In genomic region chr2:106189325-106189724, GRCh38 we compare ENCODE assay signal across 12 cellular contexts. TPM values are rescaled to one million over a fixed set of nuclear protein-coding genes. Genes with fewer than 3 reads are reported as not detected.
DNase-seq lines count a peak whose midpoint lies in the region; TF ChIP-seq lines count a peak whose summit lies in the region.
"Had no signal": no experiment of that assay in that cellular context is flagged by ENCODE, and none has a peak within 500 bp of the region (broad histone marks: within the 10 kb centered on the region; RNA-seq: fewer than 3 reads in every experiment).

No MANE protein-coding gene starts in this region.

- peaks cover 69% of the 10 kb centered on the region for H3K79me2 ChIP-seq in MM.1S (ENCODE audit: low read length)

- peak overlapping the region; percentile 5 for H3K27ac ChIP-seq in temporal lobe (ENCODE audit: low read depth, low read length)
- H3K27ac ChIP-seq in neuronal stem cell (replicated peaks; ENCODE audit: low read length): no peak overlapping the region
- H3K27ac ChIP-seq in MM.1S (ENCODE audit: low read length): no peak overlapping the region
- H3K27ac ChIP-seq: RWPE1 had no signal

- no peak overlapping the region for H3K23ac ChIP-seq in neuronal stem cell (ENCODE audit: low read depth, low read length, poor library complexity)

- H3K4me1 ChIP-seq in neuronal stem cell (ENCODE audit: control insufficient read depth in 2 of 2, insufficient read depth in 1 of 2, low read depth in 1 of 2, low read length in 2 of 2) (peaks cover 4 to 12% of the 10 kb centered on the region in 2 donors), MM.1S (ENCODE audit: low read length) (peaks cover 5% of the 10 kb centered on the region)

- H2AFZ ChIP-seq in neuronal stem cell (ENCODE audit: low read length) (no peak overlapping the region), MM.1S (ENCODE audit: low read length) (no peak overlapping the region)

- H3K27ac Mint-ChIP-seq in activated naive CD8-positive, alpha-beta T cell: peak overlapping the region; percentile 83
- no peak overlapping the region for H3K27ac Mint-ChIP-seq in activated naive CD8-positive, alpha-beta T cell treated with anti-CD3 and anti-CD28 coated beads for 36 hours

- peak overlapping the region; percentile 59 for H3K4me3 Mint-ChIP-seq in activated naive CD8-positive, alpha-beta T cell
- H3K4me3 Mint-ChIP-seq in activated naive CD8-positive, alpha-beta T cell treated with anti-CD3 and anti-CD28 coated beads for 36 hours: no peak overlapping the region

- no peak overlapping the region for H2BK12ac ChIP-seq in neuronal stem cell (ENCODE audit: low read length)

- no peaks in the 10 kb centered on the region for H3K27me3 Mint-ChIP-seq in activated naive CD8-positive, alpha-beta T cell
- H3K27me3 Mint-ChIP-seq in activated naive CD8-positive, alpha-beta T cell treated with anti-CD3 and anti-CD28 coated beads for 36 hours: no peaks in the 10 kb centered on the region

- H3K4me2 ChIP-seq in neuronal stem cell (ENCODE audit: insufficient read depth, low read length, poor library complexity, severe bottlenecking): no peak overlapping the region
- no peak overlapping the region for H3K4me2 ChIP-seq in MM.1S (ENCODE audit: low read depth, low read length)

- H2BK5ac ChIP-seq in neuronal stem cell (ENCODE audit: low read length): no peak overlapping the region

- H3K36me3 Mint-ChIP-seq in activated naive CD8-positive, alpha-beta T cell: peaks cover 24% of the 10 kb centered on the region
- peaks cover 59% of the 10 kb centered on the region for H3K36me3 Mint-ChIP-seq in activated naive CD8-positive, alpha-beta T cell treated with anti-CD3 and anti-CD28 coated beads for 36 hours

- H3K9me2 ChIP-seq in MM.1S (replicated peaks; ENCODE audit: insufficient read depth, low read length): no peaks in the 10 kb centered on the region

- H3K9me3 Mint-ChIP-seq in activated naive CD8-positive, alpha-beta T cell (ENCODE audit: low read depth): no peaks in the 10 kb centered on the region
- no peaks in the 10 kb centered on the region for H3K9me3 Mint-ChIP-seq in activated naive CD8-positive, alpha-beta T cell treated with anti-CD3 and anti-CD28 coated beads for 36 hours

- H3K9me3 ChIP-seq in neuronal stem cell (replicated peaks in 1 of 2; ENCODE audit: control insufficient read depth in 2 of 2, insufficient read depth in 1 of 2, low read depth in 1 of 2, low read length in 2 of 2) (peaks cover 0 to 13% of the 10 kb centered on the region in 2 donors), MM.1S (replicated peaks; ENCODE audit: insufficient read depth, low read length) (no peaks in the 10 kb centered on the region)

- no peak overlapping the region for H2AK5ac ChIP-seq in neuronal stem cell (ENCODE audit: low read depth, low read length)

- peaks cover 12% of the 10 kb centered on the region; the same call in 1 of the 2 replicates for H3F3A ChIP-seq in MM.1S (ENCODE audit: insufficient read depth, low read length)

- no peak overlapping the region for H2BK120ac ChIP-seq in neuronal stem cell (ENCODE audit: low read depth, low read length)

- H3K36me3 ChIP-seq in neuronal stem cell (replicated peaks in 1 of 2; ENCODE audit: control insufficient read depth in 2 of 2, insufficient read depth in 2 of 2, low read length in 2 of 2) (peaks cover 0 to 26% of the 10 kb centered on the region in 2 donors), MM.1S (replicated peaks; ENCODE audit: insufficient read depth, low read length) (no peaks in the 10 kb centered on the region)

- H3K14ac ChIP-seq in neuronal stem cell (ENCODE audit: low read length): no peak overlapping the region

- H4K20me1 ChIP-seq in MM.1S (ENCODE audit: insufficient read depth, low read length): no peaks in the 10 kb centered on the region

- H3K18ac ChIP-seq in neuronal stem cell (ENCODE audit: low read length): no peak overlapping the region

- no peak overlapping the region for H2BK15ac ChIP-seq in neuronal stem cell (ENCODE audit: low read length)

- H3K4me1 Mint-ChIP-seq in activated naive CD8-positive, alpha-beta T cell (ENCODE audit: low read depth): peaks cover 83% of the 10 kb centered on the region
- peaks cover 66% of the 10 kb centered on the region for H3K4me1 Mint-ChIP-seq in activated naive CD8-positive, alpha-beta T cell treated with anti-CD3 and anti-CD28 coated beads for 36 hours

- no peak overlapping the region for H3K4me3 ChIP-seq in neuronal stem cell (ENCODE audit: low read length in 2 of 2)
- H3K4me3 ChIP-seq in MM.1S (ENCODE audit: low read length): no peak overlapping the region

- H3K79me1 ChIP-seq in neuronal stem cell (ENCODE audit: low read depth, low read length): peaks cover 12% of the 10 kb centered on the region

- no peak overlapping the region for H4K8ac ChIP-seq in neuronal stem cell (ENCODE audit: low read depth, low read length)

- H3K9ac ChIP-seq in neuronal stem cell (ENCODE audit: low read depth, low read length, poor library complexity) (no peak overlapping the region), MM.1S (ENCODE audit: low read length) (no peak overlapping the region)

- DNase-seq in activated naive CD8-positive, alpha-beta T cell treated with anti-CD3 and anti-CD28 coated beads for 36 hours: no peak
- peak; percentile 86 for DNase-seq in MV-4-11 (lab: John Stamatoyannopoulos, UW)
- DNase-seq in dermis blood vessel endothelial cell: peak; percentile 33
- DNase-seq in neuronal stem cell (ENCODE audit: low spot score): no peak
- DNase-seq in MM.1S: no peak
- DNase-seq in DMS153 (lab: John Stamatoyannopoulos, UW): no peak
- DNase-seq: activated CD4-positive, CD25-positive, alpha-beta regulatory T cell treated with anti-CD3 and anti-CD28 coated beads, Interleukin-2, amount 50 U/mL, for 72 hours; activated gamma-delta T cell treated with Interleukin-2 at 50 U/mL for 16 hours; central memory CD4-positive, alpha-beta T cell had no signal

- no CpG with 5 or more reads among the region's 6 CpGs for WGBS in neuronal stem cell (ENCODE audit: extremely low coverage in 2 of 2, insufficient read length in 2 of 2, insufficient replicate concordance in 1 of 2), 2 donors

- H4K91ac ChIP-seq in neuronal stem cell (ENCODE audit: low read depth, low read length, poor library complexity): no peak overlapping the region

- H3K27me3 ChIP-seq in neuronal stem cell (ENCODE audit: control insufficient read depth in 3 of 3, insufficient read depth in 3 of 3, low read depth in 1 of 3, low read length in 3 of 3): no peaks in the 10 kb centered on the region
- H3K27me3 ChIP-seq in MM.1S (replicated peaks; ENCODE audit: insufficient read depth, low read length): no peaks in the 10 kb centered on the region

- no peak for TF ChIP-seq CTCF in MM.1S (IDR thresholded peaks at IDR 0.05; ENCODE audit: low read length)

- H3K4ac ChIP-seq in neuronal stem cell (ENCODE audit: low read length): no peak overlapping the region

RNA-seq across cellular contexts. Expression of gene UXS1, which starts 4.8 kb away (rescaled TPM):
- total RNA-seq in activated naive CD8-positive, alpha-beta T cell treated with anti-CD3 and anti-CD28 coated beads for 36 hours: 10 to 100 TPM; 43.4 to 44.5 TPM
- total RNA-seq in dermis blood vessel endothelial cell (39.5 and 46.9 TPM in 2 replicates), temporal lobe (47.7 TPM)
- polyA plus RNA-seq in neuronal stem cell (2013, experiment 1 of 2): 47.7 TPM
- polyA plus RNA-seq in neuronal stem cell (2013, experiment 2 of 2): 48.4 TPM

Comparison
In these comparisons a context has a peak if more than half of its experiments do, and no peak if none do; other contexts are left out.
1. DNase-seq: peak in MV-4-11 (single experiment) and dermis blood vessel endothelial cell (single experiment); none in activated naive CD8-positive, alpha-beta T cell treated with anti-CD3 and anti-CD28 coated beads for 36 hours (single experiment), neuronal stem cell (single experiment), MM.1S (single experiment) and DMS153 (single experiment).